In genomic region chr17:68732301-68732749, GRCh38 we compare ENCODE assay signal across 23 cellular contexts.
DNase-seq lines count a peak whose midpoint lies in the region; ATAC-seq and TF ChIP-seq lines count a peak whose summit lies in the region.
"Had no signal": no experiment of that assay in that cellular context is flagged by ENCODE, and none has a peak within 500 bp of the region (broad histone marks: within the 10 kb centered on the region; RNA-seq: fewer than 3 reads in every experiment).

No MANE protein-coding gene starts in this region.

- peak overlapping the region; percentile 74 for H2BK120ac ChIP-seq in trophoblast cell (ENCODE audit: insufficient read depth, low read length, poor library complexity)

- H3K4me3 ChIP-seq in GM23338 (no peak overlapping the region), trophoblast cell (ENCODE audit: low read depth, low read length) (no peak overlapping the region), Karpas-422 (ENCODE audit: low read length) (no peak overlapping the region), sigmoid colon (no peak overlapping the region)
- H3K4me3 ChIP-seq: gastrocnemius medialis, Peyer's patch, prostate gland, SJCRH30, upper lobe of right lung had no signal

- H3K79me2 ChIP-seq in GM23338 (replicated peaks; ENCODE audit: insufficient read depth), result no peaks in the 10 kb centered on the region
- H3K79me2 ChIP-seq in trophoblast cell (ENCODE audit: control insufficient read depth, insufficient read depth, low read length, poor library complexity), result peaks cover 7% of the 10 kb centered on the region
- H3K79me2 ChIP-seq in Karpas-422 (ENCODE audit: low read length), result no peaks in the 10 kb centered on the region

- peaks cover 2% of the 10 kb centered on the region for H3K27me3 Mint-ChIP-seq in GM23338 (ENCODE audit: insufficient read depth, low read depth, poor library complexity)
- peaks cover 6% of the 10 kb centered on the region for H3K27me3 Mint-ChIP-seq in activated CD4-positive, alpha-beta T cell treated with anti-CD3 and anti-CD28 coated beads, Interleukin-2, amount 10 ng/mL, durations not matched to agents 24 days and 14 days

- H3F3A ChIP-seq in GM23338 (replicated peaks; ENCODE audit: low read depth), result no peaks in the 10 kb centered on the region

- H3K27ac ChIP-seq in GM23338 (ENCODE audit: low read depth) (peak overlapping the region; percentile 65; the same call in 1 of the 2 replicates), foreskin keratinocyte (no peak overlapping the region), trophoblast cell (ENCODE audit: low read depth, low read length) (peak overlapping the region; percentile 99), Karpas-422 (ENCODE audit: low read length) (no peak overlapping the region), sigmoid colon (no peak overlapping the region)
- H3K27ac ChIP-seq: gastrocnemius medialis, HL-60, Peyer's patch, prostate gland, SJCRH30, upper lobe of right lung had no signal

- H3K4me2 ChIP-seq in GM23338, result peak overlapping the region; percentile 27; the same call in 1 of the 2 replicates
- H3K4me2 ChIP-seq in trophoblast cell (ENCODE audit: low read length), result no peak overlapping the region
- H3K4me2 ChIP-seq in Karpas-422 (ENCODE audit: low read depth, low read length, poor library complexity, severe bottlenecking), result no peak overlapping the region

- H2AFZ ChIP-seq in GM23338, result no peak overlapping the region
- H2AFZ ChIP-seq in trophoblast cell (ENCODE audit: insufficient read depth, low read length, poor library complexity), result no peak overlapping the region
- no peak overlapping the region for H2AFZ ChIP-seq in Karpas-422 (ENCODE audit: low read length)

- TF ChIP-seq EP300 in sigmoid colon (IDR thresholded peaks at IDR 0.05), result no peak

- H2BK5ac ChIP-seq in trophoblast cell (ENCODE audit: low read depth, low read length, poor library complexity), result peak overlapping the region; percentile 67

- peaks cover 7% of the 10 kb centered on the region; the same call in 1 of the 2 replicates for H3K36me3 ChIP-seq in GM23338 (ENCODE audit: insufficient read depth)
- no peaks in the 10 kb centered on the region for H3K36me3 ChIP-seq in trophoblast cell (ENCODE audit: control insufficient read depth in 1 of 2, insufficient read depth in 2 of 2, low read length in 2 of 2)
- H3K36me3 ChIP-seq in Karpas-422 (ENCODE audit: insufficient read depth, low read length), result no peaks in the 10 kb centered on the region
- H3K36me3 ChIP-seq in sigmoid colon, result no peaks in the 10 kb centered on the region
- H3K36me3 ChIP-seq: gastrocnemius medialis, Peyer's patch, prostate gland, SJCRH30, upper lobe of right lung had no signal

- no peak overlapping the region for H3K4ac ChIP-seq in trophoblast cell (ENCODE audit: low read depth, low read length)

- H3K4me3 Mint-ChIP-seq in GM23338, result no peak overlapping the region
- H3K4me3 Mint-ChIP-seq in activated CD4-positive, alpha-beta T cell treated with anti-CD3 and anti-CD28 coated beads, Interleukin-2, amount 10 ng/mL, durations not matched to agents 24 days and 14 days, result no peak overlapping the region
- H3K4me3 Mint-ChIP-seq: activated CD8-positive, alpha-beta T cell treated with anti-CD3 and anti-CD28 coated beads for 36 hours; CD4-positive, CD25-positive, alpha-beta regulatory T cell had no signal

- no peak overlapping the region for H2AK5ac ChIP-seq in trophoblast cell (ENCODE audit: low read length)

- H3K9me3 Mint-ChIP-seq in GM23338, result peaks cover 65% of the 10 kb centered on the region
- no peaks in the 10 kb centered on the region for H3K9me3 Mint-ChIP-seq in activated CD4-positive, alpha-beta T cell treated with anti-CD3 and anti-CD28 coated beads, Interleukin-2, amount 10 ng/mL, durations not matched to agents 24 days and 14 days
- H3K9me3 Mint-ChIP-seq: activated CD8-positive, alpha-beta T cell treated with anti-CD3 and anti-CD28 coated beads for 36 hours had no signal

- no peak overlapping the region for H4K8ac ChIP-seq in trophoblast cell (ENCODE audit: low read depth, low read length)

- ATAC-seq in GM23338 (peak; percentile 91), foreskin keratinocyte (peak; percentile 83), HG02763 (IDR thresholded peaks at IDR 0.05; ENCODE audit: unreplicated experiment) (no peak)
- ATAC-seq: activated CD4-positive, CD25-positive, alpha-beta regulatory T cell treated with anti-CD3 and anti-CD28 coated beads, Interleukin-2, amount 50 U/mL, for 24 hours; activated CD8-positive, alpha-beta T cell treated with anti-CD3 and anti-CD28 coated beads for 36 hours; gastrocnemius medialis; upper lobe of right lung had no signal

- intact Hi-C loops in activated CD4-positive, alpha-beta T cell treated with anti-CD3 and anti-CD28 coated beads, Interleukin-2, amount 10 ng/mL, durations not matched to agents 24 days and 14 days (cut with micrococcal nuclease), result no loop called here
- intact Hi-C loops in sigmoid colon (cut with DNase I), result no loop called here

- H4K20me1 ChIP-seq in GM23338 (replicated peaks; ENCODE audit: insufficient read depth) (no peaks in the 10 kb centered on the region), Karpas-422 (ENCODE audit: insufficient read depth, low read depth, low read length) (no peaks in the 10 kb centered on the region)

- no peaks in the 10 kb centered on the region for H3K9me3 ChIP-seq in trophoblast cell (ENCODE audit: insufficient read depth, low read depth, low read length)
- no peaks in the 10 kb centered on the region for H3K9me3 ChIP-seq in Karpas-422 (ENCODE audit: low read length)
- peaks cover 0 to 3% (median 0%) of the 10 kb centered on the region in 4 donors for H3K9me3 ChIP-seq in sigmoid colon
- H3K9me3 ChIP-seq: gastrocnemius medialis, prostate gland, upper lobe of right lung had no signal

- H3K9me2 ChIP-seq in GM23338 (ENCODE audit: insufficient read depth), result peaks cover 9% of the 10 kb centered on the region; the same call in 1 of the 2 replicates
- no peaks in the 10 kb centered on the region; the same call in 1 of the 2 replicates for H3K9me2 ChIP-seq in Karpas-422 (replicated peaks; ENCODE audit: insufficient read depth, low read length)

- H3K23ac ChIP-seq in trophoblast cell (ENCODE audit: low read length), result no peak overlapping the region

- H3K18ac ChIP-seq in trophoblast cell (ENCODE audit: low read length), result no peak overlapping the region

- H3K36me3 Mint-ChIP-seq in GM23338 (ENCODE audit: low read depth), result peaks cover 57% of the 10 kb centered on the region
- no peaks in the 10 kb centered on the region for H3K36me3 Mint-ChIP-seq in activated CD4-positive, alpha-beta T cell treated with anti-CD3 and anti-CD28 coated beads, Interleukin-2, amount 10 ng/mL, durations not matched to agents 24 days and 14 days (ENCODE audit: low read depth)
- H3K36me3 Mint-ChIP-seq: CD4-positive, CD25-positive, alpha-beta regulatory T cell had no signal

- TF ChIP-seq CTCF in GM23338 (conservative IDR thresholded peaks at IDR 0.05; ENCODE audit: low read depth in 2 of 2), result no peak
- no peak for TF ChIP-seq CTCF in foreskin keratinocyte (conservative IDR thresholded peaks at IDR 0.05)
- no peak for TF ChIP-seq CTCF in sigmoid colon (IDR thresholded peaks at IDR 0.05)

- no peak overlapping the region for H2BK12ac ChIP-seq in trophoblast cell (ENCODE audit: low read length)

- peak overlapping the region; percentile 77 for H3K27ac Mint-ChIP-seq in GM23338
- no peak overlapping the region for H3K27ac Mint-ChIP-seq in activated CD4-positive, alpha-beta T cell treated with anti-CD3 and anti-CD28 coated beads, Interleukin-2, amount 10 ng/mL, durations not matched to agents 24 days and 14 days
- H3K27ac Mint-ChIP-seq: activated CD8-positive, alpha-beta T cell treated with anti-CD3 and anti-CD28 coated beads for 36 hours; CD4-positive, CD25-positive, alpha-beta regulatory T cell had no signal

- H3K4me1 ChIP-seq in GM23338 (ENCODE audit: insufficient read depth), result peaks cover 15% of the 10 kb centered on the region
- no peaks in the 10 kb centered on the region for H3K4me1 ChIP-seq in foreskin keratinocyte
- H3K4me1 ChIP-seq in trophoblast cell (ENCODE audit: control insufficient read depth in 1 of 2, insufficient read depth in 2 of 2, low read length in 2 of 2), result peaks cover 16 to 19% of the 10 kb centered on the region in 2 experiments
- no peaks in the 10 kb centered on the region for H3K4me1 ChIP-seq in Karpas-422 (ENCODE audit: low read length)
- H3K4me1 ChIP-seq in sigmoid colon, result peaks cover 0 to 9% (median 0%) of the 10 kb centered on the region in 4 donors
- H3K4me1 ChIP-seq: prostate gland had no signal

- H3K4me1 Mint-ChIP-seq in GM23338, result peaks cover 21% of the 10 kb centered on the region
- no peaks in the 10 kb centered on the region for H3K4me1 Mint-ChIP-seq in activated CD4-positive, alpha-beta T cell treated with anti-CD3 and anti-CD28 coated beads, Interleukin-2, amount 10 ng/mL, durations not matched to agents 24 days and 14 days
- H3K4me1 Mint-ChIP-seq: CD4-positive, CD25-positive, alpha-beta regulatory T cell had no signal

- peaks cover 22% of the 10 kb centered on the region for H3K79me1 ChIP-seq in trophoblast cell (ENCODE audit: low read length)

- H3K9ac ChIP-seq in trophoblast cell (ENCODE audit: low read length) (no peak overlapping the region), Karpas-422 (ENCODE audit: low read length) (no peak overlapping the region)

- H4K91ac ChIP-seq in trophoblast cell (ENCODE audit: low read depth, low read length), result no peak overlapping the region

- H3K14ac ChIP-seq in trophoblast cell (ENCODE audit: low read length), result no peak overlapping the region

- TF ChIP-seq POLR2A in sigmoid colon (IDR thresholded peaks at IDR 0.05), result no peak

- no peak overlapping the region for H4K12ac ChIP-seq in trophoblast cell (ENCODE audit: low read depth, low read length)

- no peaks in the 10 kb centered on the region for H3K27me3 ChIP-seq in GM23338 (ENCODE audit: insufficient read depth)
- no peaks in the 10 kb centered on the region for H3K27me3 ChIP-seq in foreskin keratinocyte
- no peaks in the 10 kb centered on the region for H3K27me3 ChIP-seq in trophoblast cell (ENCODE audit: insufficient read depth, low read length)
- no peaks in the 10 kb centered on the region; the same call in 1 of the 2 replicates for H3K27me3 ChIP-seq in Karpas-422 (ENCODE audit: low read length)
- no peaks in the 10 kb centered on the region for H3K27me3 ChIP-seq in sigmoid colon
- H3K27me3 ChIP-seq: gastrocnemius medialis, Peyer's patch, SJCRH30, upper lobe of right lung had no signal

- peak; percentile 67 for DNase-seq in GM23338 (ENCODE audit: low spot score)
- peak; percentile 39 for DNase-seq in NCI-H226
- peak in 1 of 2 donors; percentile 22 for DNase-seq in foreskin keratinocyte
- peak; percentile 83 to 90 for DNase-seq in trophoblast cell
- no peak for DNase-seq in activated CD4-positive, alpha-beta T cell treated with anti-CD3 and anti-CD28 coated beads, Interleukin-2, amount 10 ng/mL, durations not matched to agents 24 days and 14 days
- DNase-seq in Karpas-422, result no peak
- no peak for DNase-seq in sigmoid colon
- DNase-seq: activated CD8-positive, alpha-beta T cell treated with anti-CD3 and anti-CD28 coated beads for 36 hours; activated effector memory CD4-positive, alpha-beta T cell treated with Interleukin-2 at 50 U/mL for 16 hours; activated T-cell treated with anti-CD3 and anti-CD28 coated beads for 4 hours; CD4-positive, CD25-positive, alpha-beta regulatory T cell; effector CD4-positive, alpha-beta T cell; gastrocnemius medialis; IMR-90; NCI-H1436; NCI-H524 treated with DMSO at 0.1 percent for 48 hours; Peyer's patch; SJCRH30; upper lobe of right lung had no signal

TF ChIP-seq in GM23338, 12 proteins besides CTCF, POLR2A, EP300 and RAD21 (continues in another document):
- TF ChIP-seq EZH2phosphoT487 (IDR thresholded peaks at IDR 0.05; ENCODE audit: unreplicated experiment), result no peak

Comparison
In these comparisons a context has a peak if more than half of its experiments do, and no peak if none do; other contexts are left out.
1. DNase-seq: peak in GM23338 (single experiment), NCI-H226 (single experiment) and trophoblast cell (2 of 2); none in activated CD4-positive, alpha-beta T cell treated with anti-CD3 and anti-CD28 coated beads, Interleukin-2, amount 10 ng/mL, durations not matched to agents 24 days and 14 days (single experiment), Karpas-422 (single experiment) and sigmoid colon (single experiment).
2. H3K27ac ChIP-seq: peak in GM23338 (single experiment) and trophoblast cell (single experiment); none in foreskin keratinocyte (single experiment), Karpas-422 (single experiment) and sigmoid colon (0 of 4).